ENCODE assay signal across 24 cellular contexts in the genomic region with DNA sequence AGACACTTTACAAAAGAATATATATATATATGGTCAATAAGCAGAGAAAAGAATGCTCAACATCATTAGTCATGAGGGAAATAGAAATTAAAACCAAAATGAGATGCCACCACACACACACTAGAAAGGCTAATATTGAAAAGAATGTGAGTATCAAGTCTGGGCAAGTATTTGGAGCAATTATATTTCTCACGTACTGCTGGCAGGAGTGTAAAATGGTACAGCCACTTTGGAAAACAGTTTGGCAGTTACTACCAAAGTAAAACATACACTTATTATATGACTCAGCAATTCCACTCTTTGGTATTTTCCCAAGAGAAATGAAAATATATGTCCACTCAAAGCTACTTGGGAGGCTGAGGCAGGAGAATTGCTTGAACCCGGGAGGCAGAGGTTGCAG. TPM values are rescaled to one million over a fixed set of nuclear protein-coding genes. Genes with fewer than 3 reads are reported as not detected.
DNase-seq lines count a peak whose midpoint lies in the region; ATAC-seq, FAIRE-seq and TF ChIP-seq lines count a peak whose summit lies in the region.
"Had no signal": no experiment of that assay in that cellular context is flagged by ENCODE, and none has a peak within 500 bp of the region (broad histone marks: within the 10 kb centered on the region; RNA-seq: fewer than 3 reads in every experiment).

No MANE protein-coding gene starts in this region.

- WGBS in psoas muscle, 3 donors: 27 to 53% (median 49%) methylated on average over 2 of the region's 2 CpGs

- no peak overlapping the region for H3K27ac ChIP-seq in psoas muscle
- H3K27ac ChIP-seq: BLaER1 treated with 17β-estradiol and CSF1 and Interleukin-3, amounts not matched to agents 10 nM and 100 nM; upper lobe of left lung had no signal

- no peaks in the 10 kb centered on the region for H3K9me3 ChIP-seq in psoas muscle
- H3K9me3 ChIP-seq: upper lobe of left lung had no signal

- H3K27me3 ChIP-seq in bronchial epithelial cell (ENCODE audit: control insufficient read depth, insufficient read depth, low read length) (peaks cover 3% of the 10 kb centered on the region), psoas muscle (ENCODE audit: insufficient read depth in 3 of 3, low read length in 2 of 3) (peaks cover 0 to 28% (median 4%) of the 10 kb centered on the region in 3 donors)

- intact Hi-C loops in psoas muscle (cut with DNase I): no loop called here

- TF ChIP-seq CTCF in bronchial epithelial cell (IDR thresholded peaks at IDR 0.05; ENCODE audit: insufficient read depth, low read length, severe bottlenecking): no peak
- TF ChIP-seq CTCF in retinal pigment epithelial cell (conservative IDR thresholded peaks at IDR 0.05; ENCODE audit: low read depth, low read length): no peak
- TF ChIP-seq CTCF in psoas muscle (IDR thresholded peaks at IDR 0.05): no peak

- no peak for ATAC-seq in psoas muscle
- ATAC-seq: activated CD4-positive, alpha-beta T cell treated with anti-CD3 and anti-CD28 coated beads for 36 hours; GM23338 had no signal

- no peak for FAIRE-seq in bronchial epithelial cell (lab: Jason Lieb, UNC)
- FAIRE-seq: A204.1, GM12892 had no signal

- peaks cover 4% of the 10 kb centered on the region for H3K4me1 ChIP-seq in psoas muscle

- H3K36me3 ChIP-seq in bronchial epithelial cell (ENCODE audit: control insufficient read depth, insufficient read depth, low read length): no peaks in the 10 kb centered on the region
- H3K36me3 ChIP-seq in psoas muscle (ENCODE audit: insufficient read depth in 1 of 2, low read depth in 1 of 2): no peaks in the 10 kb centered on the region
- H3K36me3 ChIP-seq: BLaER1 treated with 17β-estradiol and CSF1 and Interleukin-3, amounts not matched to agents 10 nM and 100 nM; upper lobe of left lung had no signal

- DNase-seq in NCI-H1105 treated with DMSO at 0.1 percent for 48 hours (lab: John Stamatoyannopoulos, UW) (peak; percentile 33), NCI-H1105 (lab: John Stamatoyannopoulos, UW) (no peak), NCI-H446 (lab: John Stamatoyannopoulos, UW) (peak; percentile 9 to 40), bronchial epithelial cell (ENCODE audit: low read depth) (peak; percentile 96), retinal pigment epithelial cell (ENCODE audit: low read depth) (peak; percentile 24), D341Med (ENCODE audit: low spot score) (no peak), psoas muscle (no peak), dermis blood vessel endothelial cell (no peak)
- DNase-seq: activated CD4-positive, alpha-beta T cell treated with anti-CD3 and anti-CD28 coated beads for 36 hours; cortex of kidney; NCI-H1092; NCI-H2107; nucleus accumbens; retina; SHP77; stimulated activated CD4-positive, alpha-beta T cell treated with anti-CD3 and anti-CD28 coated beads, Interleukin-12 subunit alpha, Interleukin-12 subunit beta, amount 100 ng/mL, for 4 hours; upper lobe of left lung had no signal

- H3K4me3 ChIP-seq in bronchial epithelial cell (ENCODE audit: low read depth, low read length) (no peak overlapping the region), retinal pigment epithelial cell (ENCODE audit: low read length) (no peak overlapping the region), psoas muscle (no peak overlapping the region)
- H3K4me3 ChIP-seq: BLaER1 treated with 17β-estradiol and CSF1 and Interleukin-3, amounts not matched to agents 10 nM and 100 nM; GM23338; upper lobe of left lung had no signal

RNA-seq across cellular contexts. Expression of gene NEUROG1, which starts 29.8 kb away (rescaled TPM):
- not detected in 2 replicates for total RNA-seq in bronchial epithelial cell
- total RNA-seq in psoas muscle: not detected
- not detected for polyA plus RNA-seq in psoas muscle
- total RNA-seq in dermis blood vessel endothelial cell: not detected in 2 replicates
- total RNA-seq: activated CD4-positive, alpha-beta T cell treated with anti-CD3 and anti-CD28 coated beads for 36 hours; activated T-helper 1 cell treated with anti-CD3 and anti-CD28 coated beads, Interleukin-12 subunit alpha, Interleukin-12 subunit beta, Interleukin-2, Interleukin-4 antibody, amounts not matched to agents 30 ng/mL and 10 ng/mL and 1 ng/mL, durations not matched to agents 14 hours and 24 hours and 36 hours; endothelial cell of umbilical vein; GM23338; myocyte; upper lobe of left lung had no signal
- polyA plus RNA-seq: endothelial cell of umbilical vein had no signal

RNA-seq across cellular contexts. Expression of gene TIFAB, which starts 53.8 kb away (rescaled TPM):
- not detected in 2 replicates for total RNA-seq in bronchial epithelial cell
- total RNA-seq in psoas muscle: not detected
- polyA plus RNA-seq in psoas muscle: under 1 TPM in 1 of 3 donors, not detected in 2; under 0.01 TPM
- not detected in 2 replicates for total RNA-seq in dermis blood vessel endothelial cell
- total RNA-seq: activated CD4-positive, alpha-beta T cell treated with anti-CD3 and anti-CD28 coated beads for 36 hours; activated T-helper 1 cell treated with anti-CD3 and anti-CD28 coated beads, Interleukin-12 subunit alpha, Interleukin-12 subunit beta, Interleukin-2, Interleukin-4 antibody, amounts not matched to agents 30 ng/mL and 10 ng/mL and 1 ng/mL, durations not matched to agents 14 hours and 24 hours and 36 hours; endothelial cell of umbilical vein; GM23338; myocyte had no signal
- polyA plus RNA-seq: endothelial cell of umbilical vein, GM23338 had no signal

RNA-seq across cellular contexts. Expression of gene DCANP1, which starts 58.8 kb away (rescaled TPM):
- not detected in 2 replicates for total RNA-seq in bronchial epithelial cell
- not detected for total RNA-seq in psoas muscle
- under 1 TPM in 1 of 3 donors, not detected in 2; 0.01 TPM for polyA plus RNA-seq in psoas muscle
- not detected in 2 replicates for total RNA-seq in dermis blood vessel endothelial cell
- total RNA-seq: activated CD4-positive, alpha-beta T cell treated with anti-CD3 and anti-CD28 coated beads for 36 hours; activated T-helper 1 cell treated with anti-CD3 and anti-CD28 coated beads, Interleukin-12 subunit alpha, Interleukin-12 subunit beta, Interleukin-2, Interleukin-4 antibody, amounts not matched to agents 30 ng/mL and 10 ng/mL and 1 ng/mL, durations not matched to agents 14 hours and 24 hours and 36 hours; endothelial cell of umbilical vein; GM23338; myocyte had no signal
- polyA plus RNA-seq: endothelial cell of umbilical vein, GM23338 had no signal

Comparison
In these comparisons a context has a peak if more than half of its experiments do, and no peak if none do; other contexts are left out.
1. DNase-seq: peak in NCI-H1105 treated with DMSO at 0.1 percent for 48 hours (single experiment), NCI-H446 (2 of 2), bronchial epithelial cell (single experiment) and retinal pigment epithelial cell (single experiment); none in NCI-H1105 (single experiment), D341Med (single experiment), psoas muscle (0 of 2) and dermis blood vessel endothelial cell (single experiment).